Comparison of ENCODE assay signal across 27 cellular contexts in the genomic region with DNA sequence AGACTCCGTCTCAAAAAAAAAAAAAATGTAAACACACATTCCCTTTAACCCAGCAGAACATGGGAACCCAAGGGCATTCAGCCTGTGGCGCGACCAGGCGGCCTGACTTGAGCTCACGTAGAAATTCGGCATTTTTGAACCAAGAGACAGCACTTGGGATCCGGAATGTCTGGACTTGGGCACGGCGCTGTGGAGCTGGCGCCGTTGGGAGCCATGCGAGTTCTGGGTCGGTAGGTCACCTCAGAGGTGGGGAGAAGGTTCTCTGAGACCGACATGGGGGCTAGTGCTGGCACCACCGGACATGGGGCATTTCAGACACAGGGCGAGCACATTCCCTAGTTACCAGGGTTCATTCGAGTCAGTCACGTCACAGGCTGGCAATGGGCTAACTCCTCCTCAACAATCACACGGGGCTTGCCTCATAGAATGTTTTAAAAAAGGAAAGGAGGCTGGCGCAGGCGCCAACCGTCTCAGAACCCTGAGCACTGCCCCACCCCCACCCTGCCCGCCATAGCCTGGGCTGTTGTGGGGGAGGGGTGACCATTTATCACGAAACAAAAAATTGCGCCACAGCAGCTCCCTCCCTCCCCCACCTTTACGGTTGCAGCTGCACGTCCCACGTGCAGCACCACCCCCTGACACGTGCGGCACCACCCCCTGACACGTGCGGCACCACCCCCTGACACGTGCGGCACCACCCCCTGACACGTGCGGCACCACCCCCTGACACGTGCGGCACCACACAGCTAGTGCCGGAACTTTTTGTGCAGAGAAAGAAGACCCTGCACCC. TPM values are rescaled to one million over a fixed set of nuclear protein-coding genes. Genes with fewer than 3 reads are reported as not detected.
"Had no signal": no experiment of that assay in that cellular context is flagged by ENCODE, and none has a peak within 500 bp of the region (broad histone marks: within the 10 kb centered on the region; RNA-seq: fewer than 3 reads in every experiment).

A gene with protein sequence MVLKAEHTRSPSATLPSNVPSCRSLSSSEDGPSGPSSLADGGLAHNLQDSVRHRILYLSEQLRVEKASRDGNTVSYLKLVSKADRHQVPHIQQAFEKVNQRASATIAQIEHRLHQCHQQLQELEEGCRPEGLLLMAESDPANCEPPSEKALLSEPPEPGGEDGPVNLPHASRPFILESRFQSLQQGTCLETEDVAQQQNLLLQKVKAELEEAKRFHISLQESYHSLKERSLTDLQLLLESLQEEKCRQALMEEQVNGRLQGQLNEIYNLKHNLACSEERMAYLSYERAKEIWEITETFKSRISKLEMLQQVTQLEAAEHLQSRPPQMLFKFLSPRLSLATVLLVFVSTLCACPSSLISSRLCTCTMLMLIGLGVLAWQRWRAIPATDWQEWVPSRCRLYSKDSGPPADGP (minus strand): TSS at position 334 of the 790 bp plus-strand sequence. CDS start 3,007 bp downstream, outside the sequence.

- H3K4me3 ChIP-seq: esophagus muscularis mucosa, gastroesophageal sphincter, psoas muscle, right lobe of liver, tibial nerve, upper lobe of right lung, vagina had no signal

- FAIRE-seq: endometrium, keratinocyte had no signal

- H3K36me3 ChIP-seq: esophagus muscularis mucosa, gastroesophageal sphincter, right lobe of liver, tibial nerve, upper lobe of right lung, vagina had no signal

- DNase-seq: effector memory CD4-positive, alpha-beta T cell; glutamatergic neuron; left colon; mammary epithelial cell; naive thymus-derived CD4-positive, alpha-beta T cell; nephron progenitor cell; psoas muscle; retina; stimulated activated CD4-positive, alpha-beta T cell treated with anti-CD3 and anti-CD28 coated beads, Interleukin-15, amount 100 ng/mL, for 24 hours; stimulated activated CD4-positive, alpha-beta T cell treated with anti-CD3 and anti-CD28 coated beads, Interleukin-1b, Interleukin-23, amount 100 ng/mL, for 48 hours; stimulated activated CD4-positive, alpha-beta T cell treated with anti-CD3 and anti-CD28 coated beads, Interleukin-4, amount 100 ng/mL, for 24 hours; upper lobe of right lung had no signal

- H3K4me1 ChIP-seq: esophagus muscularis mucosa, gastroesophageal sphincter, psoas muscle, right lobe of liver, tibial nerve, upper lobe of right lung, vagina had no signal

- ATAC-seq: gastroesophageal sphincter; left colon; naive thymus-derived CD4-positive, alpha-beta T cell; psoas muscle; right lobe of liver; stimulated activated memory B cell treated with anti-CD40 and anti-IgM and Interleukin-4, amounts not matched to agents 10 μg/mL and 1 μg/mL and 100 μg/mL, for 72 hours; upper lobe of right lung had no signal

- H3K27ac ChIP-seq: epithelial cell of prostate, esophagus muscularis mucosa, gastroesophageal sphincter, psoas muscle, right lobe of liver, tibial nerve, upper lobe of right lung, vagina had no signal

- H3K9me3 ChIP-seq: esophagus muscularis mucosa, gastroesophageal sphincter, psoas muscle, right lobe of liver, tibial nerve, upper lobe of right lung, vagina had no signal

- H3K27me3 ChIP-seq: esophagus muscularis mucosa, gastroesophageal sphincter, right lobe of liver, tibial nerve, upper lobe of right lung, vagina had no signal

RNA-seq across cellular contexts. Expression of the gene that starts here (rescaled TPM):
- total RNA-seq: esophagus muscularis mucosa; fibroblast of villous mesenchyme; gastroesophageal sphincter; left colon; liver; mammary epithelial cell; mesenteric fat pad; mononuclear cell; naive thymus-derived CD4-positive, alpha-beta T cell; omental fat pad; psoas muscle; right lobe of liver; temporal lobe; tibial nerve; upper lobe of right lung; vagina had no signal
- polyA plus RNA-seq: keratinocyte; liver; mammary epithelial cell; naive thymus-derived CD4-positive, alpha-beta T cell; psoas muscle had no signal
